8 cellular contexts compared by ENCODE assay signal in the genomic region with DNA sequence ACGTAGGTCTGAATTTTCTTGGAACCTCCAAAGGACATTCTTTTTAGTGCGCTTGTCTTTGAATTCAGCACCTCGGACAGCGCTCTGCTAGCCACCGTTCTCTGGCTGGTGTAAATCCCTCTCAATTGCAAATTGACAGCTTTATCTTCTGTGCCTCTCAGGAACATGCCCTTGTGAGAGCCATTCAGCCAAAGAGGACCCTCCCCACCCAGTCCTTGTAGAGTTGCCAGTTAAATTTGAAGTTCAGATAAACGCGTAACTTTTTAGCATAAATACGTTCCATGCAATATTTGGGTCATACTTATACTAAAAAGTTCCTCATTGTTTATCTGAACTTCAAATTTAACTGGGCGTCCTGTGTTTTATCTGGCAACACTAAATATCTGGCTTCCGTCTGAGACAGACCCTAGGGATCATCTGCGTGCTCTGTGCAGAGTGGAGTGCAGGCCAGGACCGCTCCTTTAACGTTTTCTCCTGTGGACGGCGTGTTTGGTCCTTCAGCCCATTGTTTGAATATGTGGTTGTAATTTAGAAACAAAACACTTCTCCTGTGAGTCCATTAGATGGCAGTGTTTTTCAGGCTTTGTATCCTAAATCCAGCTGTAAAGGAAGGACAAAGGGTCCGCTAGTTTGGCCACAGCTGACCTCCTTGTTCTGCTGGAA. TPM values are rescaled to one million over a fixed set of nuclear protein-coding genes. Genes with fewer than 3 reads are reported as not detected.
DNase-seq lines count a peak whose midpoint lies in the region; ATAC-seq and TF ChIP-seq lines count a peak whose summit lies in the region.

No MANE protein-coding gene starts in this region.

- H2BK20ac ChIP-seq in H9 (ENCODE audit: low read depth, low read length, poor library complexity, severe bottlenecking) = no peak overlapping the region

- H3K4me1 Mint-ChIP-seq in H9 = peaks cover 15 to 25% of the 10 kb centered on the region in 2 experiments

- H3K27ac ChIP-seq in H9 (ENCODE audit: insufficient read length, low read depth, low read length) (no peak overlapping the region), neural cell (ENCODE audit: low read length) (peak overlapping the region; percentile 47)

- ATAC-seq in GM21447 (IDR thresholded peaks at IDR 0.05; ENCODE audit: unreplicated experiment) = no peak
- ATAC-seq in GM19351 (IDR thresholded peaks at IDR 0.05; ENCODE audit: unreplicated experiment) = no peak

- H3K36me3 Mint-ChIP-seq in H9 (ENCODE audit: insufficient read depth in 1 of 3, low read depth in 3 of 3) = no peaks in the 10 kb centered on the region; a peak in 1 of 7 replicates

- peak; percentile 44 for DNase-seq in BE2C
- peak; percentile 71 for DNase-seq in H9
- peak; percentile 27 for DNase-seq in NCI-H526 treated with DMSO at 0.1 percent for 48 hours (lab: John Stamatoyannopoulos, UW)
- peak; percentile 49 for DNase-seq in activated CD8-positive, alpha-beta memory T cell treated with anti-CD3 and anti-CD28 coated beads, Interleukin-2, amount 50 U/mL, for 4 hours
- peak; percentile 27 for DNase-seq in fibroblast of the conjunctiva (ENCODE audit: low read depth)

- H3K36me3 ChIP-seq in BE2C (no peaks in the 10 kb centered on the region), neural cell (ENCODE audit: insufficient read depth, low read length) (no peaks in the 10 kb centered on the region)

- no peak overlapping the region for H3K56ac ChIP-seq in H9 (ENCODE audit: insufficient read length, low read depth, low read length)

- H3K4me2 ChIP-seq in H9 (ENCODE audit: insufficient read depth, insufficient read length, low read length) = peak overlapping the region; percentile 49
- H3K4me2 ChIP-seq in neural cell (ENCODE audit: low read length) = no peak overlapping the region

- no peaks in the 10 kb centered on the region for H3K9me2 ChIP-seq in neural cell (ENCODE audit: insufficient read depth, low read length)

- no peak overlapping the region for H2BK12ac ChIP-seq in H9 (ENCODE audit: insufficient read length, low read depth, low read length)

- no peak overlapping the region for H3T11ph ChIP-seq in H9 (ENCODE audit: low read length)

- no peak overlapping the region for H3K14ac ChIP-seq in H9 (ENCODE audit: insufficient read depth, low read length)

- H3K9ac ChIP-seq in H9 (ENCODE audit: extremely low read depth, insufficient read length, low read length) (no peak overlapping the region), neural cell (ENCODE audit: low read length) (peak overlapping the region; percentile 32)

- H3K4ac ChIP-seq in H9 (ENCODE audit: low read depth, low read length) = no peak overlapping the region

- no peak overlapping the region for H2BK15ac ChIP-seq in H9 (ENCODE audit: low read depth, low read length)

- WGBS in H9 (ENCODE audit: extremely low coverage, insufficient read length, low lambda C conversion rate) = no CpG with 5 or more reads among the region's 16 CpGs

- H4K5ac ChIP-seq in H9 (ENCODE audit: insufficient read length, low read depth, low read length) = no peak overlapping the region

- H2BK5ac ChIP-seq in H9 (ENCODE audit: insufficient read length, low read length) = no peak overlapping the region

- peaks cover 15% of the 10 kb centered on the region for H3K4me1 ChIP-seq in BE2C
- H3K4me1 ChIP-seq in H9 (ENCODE audit: insufficient read depth, low read length) = 0 out of 2 replicates have a peak, but pooled peaks cover 2% of the 10 kb centered on the region

- H4K8ac ChIP-seq in H9 (replicated peaks; ENCODE audit: insufficient read length, low read depth, low read length) = no peak overlapping the region

- H3K9me3 ChIP-seq in BE2C (no peaks in the 10 kb centered on the region), H9 (ENCODE audit: control insufficient read depth, low read depth, low read length) (no peaks in the 10 kb centered on the region), neural cell (ENCODE audit: low read length) (no peaks in the 10 kb centered on the region)

- H3K27me3 Mint-ChIP-seq in H9 (ENCODE audit: low read depth) = peaks cover 23% of the 10 kb centered on the region

- no peak overlapping the region for H4K91ac ChIP-seq in H9 (ENCODE audit: insufficient read length, low read depth, low read length)

- H3K23ac ChIP-seq in H9 (ENCODE audit: insufficient read length, low read depth, low read length) = no peak overlapping the region

- H3K27ac Mint-ChIP-seq in H9 = peak overlapping the region in 2 of 3 experiments; percentile 63 to 91; a peak in 3 of 7 replicates

- H3K4me3 ChIP-seq in BE2C (ENCODE audit: low read depth, low read length) (no peak overlapping the region), neural cell (ENCODE audit: low read length) (no peak overlapping the region)

- peak; percentile 95 for TF ChIP-seq RAD21 in neural cell (conservative IDR thresholded peaks at IDR 0.05)

- H2AK5ac ChIP-seq in H9 (ENCODE audit: insufficient read length, low read length) = no peak overlapping the region

- no peak overlapping the region for H2BK120ac ChIP-seq in H9 (ENCODE audit: low read depth, low read length, poor library complexity, severe bottlenecking)

- no peak overlapping the region for H2AFZ ChIP-seq in H9 (ENCODE audit: low read length)
- no peak overlapping the region for H2AFZ ChIP-seq in neural cell (ENCODE audit: low read depth, low read length)

- H3K27me3 ChIP-seq in BE2C (no peaks in the 10 kb centered on the region), H9 (ENCODE audit: insufficient read depth, low read length) (no peaks in the 10 kb centered on the region), neural cell (ENCODE audit: insufficient read depth, low read depth, low read length) (no peaks in the 10 kb centered on the region)

- H4K20me1 ChIP-seq in H9 (ENCODE audit: control insufficient read depth, insufficient read depth, insufficient read length) (no peaks in the 10 kb centered on the region), neural cell (ENCODE audit: insufficient read depth) (no peaks in the 10 kb centered on the region)

- H3K79me2 ChIP-seq in H9 (ENCODE audit: insufficient read depth, low read length) = no peaks in the 10 kb centered on the region
- H3K79me2 ChIP-seq in neural cell (replicated peaks; ENCODE audit: insufficient read depth, low read length) = no peaks in the 10 kb centered on the region

- no peak overlapping the region for H3K18ac ChIP-seq in H9 (ENCODE audit: insufficient read length, low read depth, low read length)

- peak overlapping the region; percentile 37 to 46; a peak in 4 of 5 replicates for H3K4me3 Mint-ChIP-seq in H9

- TF ChIP-seq EP300 in neural cell (conservative IDR thresholded peaks at IDR 0.05; ENCODE audit: poor library complexity, severe bottlenecking) = no peak

- no peaks in the 10 kb centered on the region; a peak in 2 of 5 replicates for H3K9me3 Mint-ChIP-seq in H9

- peaks cover 3% of the 10 kb centered on the region for H3K23me2 ChIP-seq in H9 (ENCODE audit: insufficient read length, low read depth, low read length, poor library complexity, severe bottlenecking)

- TF ChIP-seq CTCF in BE2C (IDR thresholded peaks at IDR 0.05; ENCODE audit: low read depth, low read length) = peak; percentile 61
- peak; percentile 81 for TF ChIP-seq CTCF in H9 (conservative IDR thresholded peaks at IDR 0.05)
- peak; percentile 96 for TF ChIP-seq CTCF in neural cell (IDR thresholded peaks at IDR 0.05; ENCODE audit: poor library complexity, severe bottlenecking)

- H3F3A ChIP-seq in neural cell (ENCODE audit: insufficient read depth, low read length, poor library complexity, severe bottlenecking) = no peaks in the 10 kb centered on the region

- no peaks in the 10 kb centered on the region for H3K79me1 ChIP-seq in H9 (ENCODE audit: insufficient read depth, low read depth, low read length, poor library complexity, severe bottlenecking)

TF ChIP-seq in neural cell, 6 proteins besides CTCF, POLR2A, EP300 and RAD21:
- TF ChIP-seq, protein P1, sequence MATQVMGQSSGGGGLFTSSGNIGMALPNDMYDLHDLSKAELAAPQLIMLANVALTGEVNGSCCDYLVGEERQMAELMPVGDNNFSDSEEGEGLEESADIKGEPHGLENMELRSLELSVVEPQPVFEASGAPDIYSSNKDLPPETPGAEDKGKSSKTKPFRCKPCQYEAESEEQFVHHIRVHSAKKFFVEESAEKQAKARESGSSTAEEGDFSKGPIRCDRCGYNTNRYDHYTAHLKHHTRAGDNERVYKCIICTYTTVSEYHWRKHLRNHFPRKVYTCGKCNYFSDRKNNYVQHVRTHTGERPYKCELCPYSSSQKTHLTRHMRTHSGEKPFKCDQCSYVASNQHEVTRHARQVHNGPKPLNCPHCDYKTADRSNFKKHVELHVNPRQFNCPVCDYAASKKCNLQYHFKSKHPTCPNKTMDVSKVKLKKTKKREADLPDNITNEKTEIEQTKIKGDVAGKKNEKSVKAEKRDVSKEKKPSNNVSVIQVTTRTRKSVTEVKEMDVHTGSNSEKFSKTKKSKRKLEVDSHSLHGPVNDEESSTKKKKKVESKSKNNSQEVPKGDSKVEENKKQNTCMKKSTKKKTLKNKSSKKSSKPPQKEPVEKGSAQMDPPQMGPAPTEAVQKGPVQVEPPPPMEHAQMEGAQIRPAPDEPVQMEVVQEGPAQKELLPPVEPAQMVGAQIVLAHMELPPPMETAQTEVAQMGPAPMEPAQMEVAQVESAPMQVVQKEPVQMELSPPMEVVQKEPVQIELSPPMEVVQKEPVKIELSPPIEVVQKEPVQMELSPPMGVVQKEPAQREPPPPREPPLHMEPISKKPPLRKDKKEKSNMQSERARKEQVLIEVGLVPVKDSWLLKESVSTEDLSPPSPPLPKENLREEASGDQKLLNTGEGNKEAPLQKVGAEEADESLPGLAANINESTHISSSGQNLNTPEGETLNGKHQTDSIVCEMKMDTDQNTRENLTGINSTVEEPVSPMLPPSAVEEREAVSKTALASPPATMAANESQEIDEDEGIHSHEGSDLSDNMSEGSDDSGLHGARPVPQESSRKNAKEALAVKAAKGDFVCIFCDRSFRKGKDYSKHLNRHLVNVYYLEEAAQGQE (IDR thresholded peaks at IDR 0.05; ENCODE audit: borderline replicate concordance) = peak; percentile 89
- no peak for TF ChIP-seq POLR2AphosphoS5 (IDR thresholded peaks at IDR 0.05)
- peak; percentile 95 for TF ChIP-seq SMC3 (conservative IDR thresholded peaks at IDR 0.05; ENCODE audit: poor library complexity)

RNA-seq across cellular contexts. Expression of a gene that starts 7.0 kb away (rescaled TPM):
- polyA plus RNA-seq in BE2C (2012; ENCODE audit: insufficient read depth, insufficient read length, low read depth) = 19.1 TPM
- 7.8 and 8.3 TPM in 2 replicates for total RNA-seq in H9 (2021)
- polyA plus RNA-seq in neural cell = 11.7 and 11.8 TPM in 2 replicates
- polyA minus RNA-seq in neural cell = 20.8 and 21.9 TPM in 2 replicates
